16 cellular contexts compared by ENCODE assay signal in genomic region chr12:95179011-95179410, GRCh38. TPM values are rescaled to one million over a fixed set of nuclear protein-coding genes. Genes with fewer than 3 reads are reported as not detected.
DNase-seq lines count a peak whose midpoint lies in the region; ATAC-seq, FAIRE-seq and TF ChIP-seq lines count a peak whose summit lies in the region.
"Had no signal": no experiment of that assay in that cellular context is flagged by ENCODE, and none has a peak within 500 bp of the region (broad histone marks: within the 10 kb centered on the region; RNA-seq: fewer than 3 reads in every experiment).

No MANE protein-coding gene starts in this region.

- H3K27ac Mint-ChIP-seq in astrocyte (ENCODE audit: unreplicated experiment) (no peak overlapping the region), T-helper 17 cell (no peak overlapping the region)
- H3K27ac Mint-ChIP-seq: CD4-positive, alpha-beta memory T cell had no signal

- H3K4me2 ChIP-seq in PC-3 (ENCODE audit: low read length): peak overlapping the region; percentile 29; the same call in 1 of the 2 replicates
- H3K4me2 ChIP-seq in astrocyte (ENCODE audit: low read length): no peak overlapping the region
- H3K4me2 ChIP-seq in trophoblast cell (ENCODE audit: low read length): no peak overlapping the region

- H3K9me2 ChIP-seq in PC-3 (replicated peaks; ENCODE audit: low read length): no peaks in the 10 kb centered on the region

- DNase-seq in Daoy (ENCODE audit: low read depth) (peak; percentile 48), PC-3 (no peak), astrocyte (ENCODE audit: low read depth) (peak; percentile 29), trophoblast cell (peak; percentile 75 to 90), GM12892 (ENCODE audit: insufficient read length) (no peak), T-helper 17 cell (no peak), GOT3 (lab: John Stamatoyannopoulos, UW) (no peak)
- DNase-seq: BE2C; CD4-positive, alpha-beta memory T cell; DMS79; EL; GM23248; H7 had no signal

- peak overlapping the region; percentile 14 for H4K12ac ChIP-seq in trophoblast cell (ENCODE audit: low read depth, low read length)

- TF ChIP-seq POLR2A in GM12892 (IDR thresholded peaks at IDR 0.05; ENCODE audit: low read depth, low read length): no peak

- H3K79me1 ChIP-seq in trophoblast cell (ENCODE audit: low read length): peaks cover 15% of the 10 kb centered on the region

- no peaks in the 10 kb centered on the region for H4K20me1 ChIP-seq in PC-3 (ENCODE audit: low read length)
- no peaks in the 10 kb centered on the region for H4K20me1 ChIP-seq in astrocyte (ENCODE audit: insufficient read depth, low read length)

- H2AFZ ChIP-seq in PC-3 (ENCODE audit: low read length): no peak overlapping the region
- no peak overlapping the region for H2AFZ ChIP-seq in astrocyte (ENCODE audit: low read depth, low read length)
- no peak overlapping the region for H2AFZ ChIP-seq in trophoblast cell (ENCODE audit: insufficient read depth, low read length, poor library complexity)
- H2AFZ ChIP-seq: GM23248 had no signal

- peak overlapping the region; percentile 75 for H4K91ac ChIP-seq in trophoblast cell (ENCODE audit: low read depth, low read length)

- H3K27ac ChIP-seq in PC-3 (ENCODE audit: low read length) (no peak overlapping the region), astrocyte (ENCODE audit: low read depth, low read length) (no peak overlapping the region), trophoblast cell (ENCODE audit: low read depth, low read length) (peak overlapping the region; percentile 74)
- H3K27ac ChIP-seq: C4-2B, GM23248 had no signal

- TF ChIP-seq CTCF in PC-3 (conservative IDR thresholded peaks at IDR 0.05; ENCODE audit: low read depth, low read length) (no peak), astrocyte (IDR thresholded peaks at IDR 0.05; ENCODE audit: insufficient read depth, low read depth, low read length) (no peak)

- H3K36me3 ChIP-seq in PC-3 (ENCODE audit: low read depth, low read length): no peaks in the 10 kb centered on the region
- H3K36me3 ChIP-seq in astrocyte (ENCODE audit: insufficient read depth, low read length): no peaks in the 10 kb centered on the region
- peaks cover 4 to 8% of the 10 kb centered on the region in 2 experiments for H3K36me3 ChIP-seq in trophoblast cell (ENCODE audit: control insufficient read depth in 1 of 2, insufficient read depth in 2 of 2, low read length in 2 of 2)
- H3K36me3 ChIP-seq: BE2C had no signal

- H3K14ac ChIP-seq in trophoblast cell (ENCODE audit: low read length): peak overlapping the region; percentile 24

- peak overlapping the region; percentile 74 for H2BK5ac ChIP-seq in trophoblast cell (ENCODE audit: low read depth, low read length, poor library complexity)

- intact Hi-C loops in PC-3 (cut with micrococcal nuclease): no loop called here

- H3K4me1 ChIP-seq in PC-3 (ENCODE audit: insufficient read depth, low read length): peaks cover 22% of the 10 kb centered on the region
- peaks cover 14% of the 10 kb centered on the region for H3K4me1 ChIP-seq in astrocyte (ENCODE audit: insufficient read depth, low read length)
- peaks cover 11 to 21% of the 10 kb centered on the region in 2 experiments for H3K4me1 ChIP-seq in trophoblast cell (ENCODE audit: control insufficient read depth in 1 of 2, insufficient read depth in 2 of 2, low read length in 2 of 2)

- no peak overlapping the region for H3K9ac ChIP-seq in PC-3 (ENCODE audit: low read length)
- no peak overlapping the region for H3K9ac ChIP-seq in astrocyte (ENCODE audit: low read length)
- H3K9ac ChIP-seq in trophoblast cell (ENCODE audit: low read length): no peak overlapping the region
- H3K9ac ChIP-seq: GM23248 had no signal

- H4K8ac ChIP-seq in trophoblast cell (ENCODE audit: low read depth, low read length): peak overlapping the region; percentile 33

- H3K79me2 ChIP-seq in PC-3 (ENCODE audit: low read length): peaks cover 5% of the 10 kb centered on the region; the same call in 1 of the 2 replicates
- H3K79me2 ChIP-seq in astrocyte (ENCODE audit: insufficient read depth, low read length): peaks cover 7% of the 10 kb centered on the region
- peaks cover 2% of the 10 kb centered on the region for H3K79me2 ChIP-seq in trophoblast cell (ENCODE audit: control insufficient read depth, insufficient read depth, low read length, poor library complexity)

- POLR2A ChIA-PET in PC-3 (lab: Charles Lee; ENCODE audit: unreplicated experiment): no interaction called here

- H3K27me3 ChIP-seq in PC-3 (ENCODE audit: low read length): no peaks in the 10 kb centered on the region
- H3K27me3 ChIP-seq in astrocyte (ENCODE audit: insufficient read depth, low read length): no peaks in the 10 kb centered on the region
- no peaks in the 10 kb centered on the region for H3K27me3 ChIP-seq in trophoblast cell (ENCODE audit: insufficient read depth, low read length)
- H3K27me3 ChIP-seq: BE2C had no signal

- no peak overlapping the region for H3K4me3 ChIP-seq in PC-3 (ENCODE audit: low read length)
- no peak overlapping the region for H3K4me3 ChIP-seq in astrocyte (ENCODE audit: insufficient read depth, low read depth, low read length)
- H3K4me3 ChIP-seq in trophoblast cell (ENCODE audit: low read depth, low read length): no peak overlapping the region
- H3K4me3 ChIP-seq: GM23248 had no signal

- H3K23ac ChIP-seq in trophoblast cell (ENCODE audit: low read length): no peak overlapping the region

- peak overlapping the region; percentile 42 for H2BK12ac ChIP-seq in trophoblast cell (ENCODE audit: low read length)

- H3F3A ChIP-seq in PC-3 (ENCODE audit: low read length, unreplicated experiment): no peaks in the 10 kb centered on the region

- peak overlapping the region; percentile 7 for H2AK5ac ChIP-seq in trophoblast cell (ENCODE audit: low read length)

- H3K9me3 ChIP-seq in PC-3 (ENCODE audit: low read length): no peaks in the 10 kb centered on the region
- H3K9me3 ChIP-seq in astrocyte (ENCODE audit: insufficient read depth, low read depth, low read length): no peaks in the 10 kb centered on the region
- no peaks in the 10 kb centered on the region for H3K9me3 ChIP-seq in trophoblast cell (ENCODE audit: insufficient read depth, low read depth, low read length)
- no peaks in the 10 kb centered on the region for H3K9me3 ChIP-seq in T-helper 17 cell (ENCODE audit: control insufficient read depth, low read length, poor library complexity, severe bottlenecking)
- H3K9me3 ChIP-seq: BE2C had no signal

- H3K9me3 Mint-ChIP-seq in astrocyte (ENCODE audit: unreplicated experiment): no peaks in the 10 kb centered on the region
- H3K9me3 Mint-ChIP-seq: CD4-positive, alpha-beta memory T cell had no signal

- ATAC-seq in PC-3: no peak
- no peak for ATAC-seq in T-helper 17 cell
- ATAC-seq in HG03095 (IDR thresholded peaks at IDR 0.05; ENCODE audit: unreplicated experiment): no peak

- H3K4ac ChIP-seq in trophoblast cell (ENCODE audit: low read depth, low read length): no peak overlapping the region

- WGBS in trophoblast cell (ENCODE audit: extremely low coverage, insufficient coverage, insufficient read length): no CpG with 5 or more reads among the region's 5 CpGs

- H3K4me3 Mint-ChIP-seq in astrocyte (ENCODE audit: unreplicated experiment): no peak overlapping the region
- no peak overlapping the region for H3K4me3 Mint-ChIP-seq in T-helper 17 cell
- H3K4me3 Mint-ChIP-seq: CD4-positive, alpha-beta memory T cell had no signal

- H3K36me3 Mint-ChIP-seq in astrocyte (ENCODE audit: low read depth, unreplicated experiment) (peaks cover 9% of the 10 kb centered on the region), T-helper 17 cell (ENCODE audit: low read depth) (no peaks in the 10 kb centered on the region)
- H3K36me3 Mint-ChIP-seq: CD4-positive, alpha-beta memory T cell had no signal

- BruUV-seq in PC-3 (replicated peaks; lab: Mats Ljungman, UMichigan): no TSS peak

- H2BK120ac ChIP-seq in trophoblast cell (ENCODE audit: insufficient read depth, low read length, poor library complexity): peak overlapping the region; percentile 35

- FAIRE-seq in astrocyte (lab: Jason Lieb, UNC) (no peak), GM12892 (lab: Jason Lieb, UNC) (no peak)
- FAIRE-seq: GM12891 had no signal

- CTCF ChIA-PET in PC-3 (lab: Charles Lee): no interaction called here

- H3K18ac ChIP-seq in trophoblast cell (ENCODE audit: low read length): peak overlapping the region; percentile 41

- H3K27me3 Mint-ChIP-seq in astrocyte (ENCODE audit: low read depth, unreplicated experiment) (no peaks in the 10 kb centered on the region), T-helper 17 cell (no peaks in the 10 kb centered on the region)
- H3K27me3 Mint-ChIP-seq: CD4-positive, alpha-beta memory T cell had no signal

- H3K4me1 Mint-ChIP-seq in astrocyte (ENCODE audit: low read depth, unreplicated experiment) (peaks cover 29% of the 10 kb centered on the region), T-helper 17 cell (no peaks in the 10 kb centered on the region)
- H3K4me1 Mint-ChIP-seq: CD4-positive, alpha-beta memory T cell had no signal

RNA-seq across cellular contexts. Expression of gene FGD6, which starts 38.3 kb away (rescaled TPM):
- total RNA-seq in Daoy (2014; rRNA removed; shearing (Covaris generic)): 12.3 and 13.9 TPM in 2 replicates
- total RNA-seq in PC-3 (2014; rRNA removed): 14.2 and 14.3 TPM in 2 replicates
- 25.3 and 26.5 TPM in 2 replicates for total RNA-seq in astrocyte
- 36.2 and 36.3 TPM in 2 replicates for polyA plus RNA-seq in trophoblast cell (2013)
- polyA plus RNA-seq in GM12892 (2012; ENCODE audit: missing spikeins): 6.3 TPM
- 1 to 10 TPM; 1.2 to 1.3 TPM for total RNA-seq in T-helper 17 cell

RNA-seq across cellular contexts. Expression of gene VEZT, which starts 38.6 kb away (rescaled TPM):
- 61.9 and 102 TPM in 2 replicates for total RNA-seq in Daoy (2014; rRNA removed; shearing (Covaris generic))
- 83.6 and 85.9 TPM in 2 replicates for total RNA-seq in PC-3 (2014; rRNA removed)
- 106 and 107 TPM in 2 replicates for total RNA-seq in astrocyte
- polyA plus RNA-seq in trophoblast cell (2013): 72.0 and 72.3 TPM in 2 replicates
- polyA plus RNA-seq in GM12892 (2012; ENCODE audit: missing spikeins): 58.4 TPM
- 10 to 100 TPM; 46.4 to 54.9 TPM for total RNA-seq in T-helper 17 cell

Comparison
In these comparisons a context has a peak if more than half of its experiments do, and no peak if none do; other contexts are left out.
1. DNase-seq: peak in Daoy (single experiment), astrocyte (single experiment) and trophoblast cell (2 of 2); none in PC-3 (single experiment), GM12892 (single experiment), T-helper 17 cell (0 of 3) and GOT3 (single experiment).